In the genomic region with DNA sequence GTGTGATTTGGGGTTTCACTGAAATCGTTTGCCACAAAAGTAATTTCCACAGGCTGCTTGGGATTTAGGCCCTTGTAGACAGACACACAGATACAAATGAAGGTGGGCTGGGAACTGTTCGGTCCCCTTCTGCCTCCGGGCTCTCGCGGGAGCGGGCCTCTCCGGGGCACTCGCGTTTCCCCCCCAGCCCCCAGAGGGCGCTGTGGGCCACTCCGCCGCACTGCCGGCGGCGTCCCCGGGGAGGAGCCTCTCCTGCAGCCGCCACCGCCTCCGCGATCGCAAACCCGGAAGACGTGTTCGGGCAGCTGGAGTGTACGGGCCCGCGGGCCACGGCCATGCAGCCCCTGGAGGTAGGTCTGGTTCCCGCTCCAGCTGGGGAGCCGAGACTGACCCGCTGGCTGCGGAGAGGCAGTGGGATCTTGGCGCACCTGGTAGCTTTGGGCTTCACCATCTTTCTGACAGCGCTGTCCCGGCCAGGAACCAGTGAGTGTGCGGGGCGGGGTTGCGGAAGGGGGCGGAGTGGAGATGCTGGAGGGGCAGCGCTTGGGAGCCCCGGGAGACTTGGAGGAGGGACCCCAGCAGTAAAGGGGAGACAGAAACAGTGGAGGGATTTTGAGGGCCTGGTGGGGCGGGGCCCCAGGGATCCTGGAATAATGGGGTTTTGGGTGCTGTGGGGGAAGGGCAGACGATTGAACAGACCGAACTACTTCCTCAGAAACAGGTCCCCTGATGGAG, we compare ENCODE assay signal across 1 cellular context.
TF ChIP-seq lines count a peak whose summit lies in the region.

A gene with protein sequence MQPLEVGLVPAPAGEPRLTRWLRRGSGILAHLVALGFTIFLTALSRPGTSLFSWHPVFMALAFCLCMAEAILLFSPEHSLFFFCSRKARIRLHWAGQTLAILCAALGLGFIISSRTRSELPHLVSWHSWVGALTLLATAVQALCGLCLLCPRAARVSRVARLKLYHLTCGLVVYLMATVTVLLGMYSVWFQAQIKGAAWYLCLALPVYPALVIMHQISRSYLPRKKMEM (plus strand): TSS at position 290 of the 735 bp plus-strand sequence. CDS start 46 bp downstream, at position 336.

TF ChIP-seq in HepG2, 621 proteins besides CTCF, POLR2A, EP300 and RAD21 (continued from another document and continues in another):
- peak; percentile 78 for TF ChIP-seq ZNF121 (CRISPR knock-in tag; IDR thresholded peaks at IDR 0.05)
- TF ChIP-seq SRY (CRISPR knock-in tag; IDR thresholded peaks at IDR 0.05) = no peak
- TF ChIP-seq, protein P1, sequence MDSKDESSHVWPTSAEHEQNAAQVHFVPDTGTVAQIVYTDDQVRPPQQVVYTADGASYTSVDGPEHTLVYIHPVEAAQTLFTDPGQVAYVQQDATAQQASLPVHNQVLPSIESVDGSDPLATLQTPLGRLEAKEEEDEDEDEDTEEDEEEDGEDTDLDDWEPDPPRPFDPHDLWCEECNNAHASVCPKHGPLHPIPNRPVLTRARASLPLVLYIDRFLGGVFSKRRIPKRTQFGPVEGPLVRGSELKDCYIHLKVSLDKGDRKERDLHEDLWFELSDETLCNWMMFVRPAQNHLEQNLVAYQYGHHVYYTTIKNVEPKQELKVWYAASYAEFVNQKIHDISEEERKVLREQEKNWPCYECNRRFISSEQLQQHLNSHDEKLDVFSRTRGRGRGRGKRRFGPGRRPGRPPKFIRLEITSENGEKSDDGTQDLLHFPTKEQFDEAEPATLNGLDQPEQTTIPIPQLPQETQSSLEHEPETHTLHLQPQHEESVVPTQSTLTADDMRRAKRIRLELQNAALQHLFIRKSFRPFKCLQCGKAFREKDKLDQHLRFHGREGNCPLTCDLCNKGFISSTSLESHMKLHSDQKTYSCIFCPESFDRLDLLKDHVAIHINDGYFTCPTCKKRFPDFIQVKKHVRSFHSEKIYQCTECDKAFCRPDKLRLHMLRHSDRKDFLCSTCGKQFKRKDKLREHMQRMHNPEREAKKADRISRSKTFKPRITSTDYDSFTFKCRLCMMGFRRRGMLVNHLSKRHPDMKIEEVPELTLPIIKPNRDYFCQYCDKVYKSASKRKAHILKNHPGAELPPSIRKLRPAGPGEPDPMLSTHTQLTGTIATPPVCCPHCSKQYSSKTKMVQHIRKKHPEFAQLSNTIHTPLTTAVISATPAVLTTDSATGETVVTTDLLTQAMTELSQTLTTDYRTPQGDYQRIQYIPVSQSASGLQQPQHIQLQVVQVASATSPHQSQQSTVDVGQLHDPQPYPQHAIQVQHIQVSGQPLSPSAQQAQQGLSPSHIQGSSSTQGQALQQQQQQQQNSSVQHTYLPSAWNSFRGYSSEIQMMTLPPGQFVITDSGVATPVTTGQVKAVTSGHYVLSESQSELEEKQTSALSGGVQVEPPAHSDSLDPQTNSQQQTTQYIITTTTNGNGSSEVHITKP (CRISPR knock-in tag; IDR thresholded peaks at IDR 0.05; ENCODE audit: low read depth) = no peak; the same call in 1 of the 2 replicates
- TF ChIP-seq RBAK (CRISPR knock-in tag; IDR thresholded peaks at IDR 0.05) = no peak
- TF ChIP-seq ZNF644 (CRISPR knock-in tag; IDR thresholded peaks at IDR 0.05; ENCODE audit: low read depth) = no peak
- 0 out of 2 replicates have a peak, but pooled peaks have one; percentile 64 for TF ChIP-seq MED13 (CRISPR knock-in tag; IDR thresholded peaks at IDR 0.05)
- TF ChIP-seq SRSF1 (optimal IDR thresholded peaks at IDR 0.05; ENCODE audit: low read depth, low read length) = peak; percentile 91
- no peak for TF ChIP-seq ZNF274 (CRISPR knock-in tag; IDR thresholded peaks at IDR 0.05)
- TF ChIP-seq, protein P2, sequence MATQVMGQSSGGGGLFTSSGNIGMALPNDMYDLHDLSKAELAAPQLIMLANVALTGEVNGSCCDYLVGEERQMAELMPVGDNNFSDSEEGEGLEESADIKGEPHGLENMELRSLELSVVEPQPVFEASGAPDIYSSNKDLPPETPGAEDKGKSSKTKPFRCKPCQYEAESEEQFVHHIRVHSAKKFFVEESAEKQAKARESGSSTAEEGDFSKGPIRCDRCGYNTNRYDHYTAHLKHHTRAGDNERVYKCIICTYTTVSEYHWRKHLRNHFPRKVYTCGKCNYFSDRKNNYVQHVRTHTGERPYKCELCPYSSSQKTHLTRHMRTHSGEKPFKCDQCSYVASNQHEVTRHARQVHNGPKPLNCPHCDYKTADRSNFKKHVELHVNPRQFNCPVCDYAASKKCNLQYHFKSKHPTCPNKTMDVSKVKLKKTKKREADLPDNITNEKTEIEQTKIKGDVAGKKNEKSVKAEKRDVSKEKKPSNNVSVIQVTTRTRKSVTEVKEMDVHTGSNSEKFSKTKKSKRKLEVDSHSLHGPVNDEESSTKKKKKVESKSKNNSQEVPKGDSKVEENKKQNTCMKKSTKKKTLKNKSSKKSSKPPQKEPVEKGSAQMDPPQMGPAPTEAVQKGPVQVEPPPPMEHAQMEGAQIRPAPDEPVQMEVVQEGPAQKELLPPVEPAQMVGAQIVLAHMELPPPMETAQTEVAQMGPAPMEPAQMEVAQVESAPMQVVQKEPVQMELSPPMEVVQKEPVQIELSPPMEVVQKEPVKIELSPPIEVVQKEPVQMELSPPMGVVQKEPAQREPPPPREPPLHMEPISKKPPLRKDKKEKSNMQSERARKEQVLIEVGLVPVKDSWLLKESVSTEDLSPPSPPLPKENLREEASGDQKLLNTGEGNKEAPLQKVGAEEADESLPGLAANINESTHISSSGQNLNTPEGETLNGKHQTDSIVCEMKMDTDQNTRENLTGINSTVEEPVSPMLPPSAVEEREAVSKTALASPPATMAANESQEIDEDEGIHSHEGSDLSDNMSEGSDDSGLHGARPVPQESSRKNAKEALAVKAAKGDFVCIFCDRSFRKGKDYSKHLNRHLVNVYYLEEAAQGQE (IDR thresholded peaks at IDR 0.05; ENCODE audit: borderline replicate concordance in 1 of 2, low read depth in 1 of 2, low read length in 2 of 2) = no peak; a peak in 1 of 4 replicates
- TF ChIP-seq TAF1 (CRISPR knock-in tag; IDR thresholded peaks at IDR 0.05) = peak; percentile 76
- TF ChIP-seq HNRNPK (IDR thresholded peaks at IDR 0.05; ENCODE audit: low read depth, low read length, poor library complexity, severe bottlenecking) = peak; percentile 58
- TF ChIP-seq ZNF432 (CRISPR knock-in tag; IDR thresholded peaks at IDR 0.05; ENCODE audit: borderline replicate concordance) = no peak
- TF ChIP-seq, protein P3, sequence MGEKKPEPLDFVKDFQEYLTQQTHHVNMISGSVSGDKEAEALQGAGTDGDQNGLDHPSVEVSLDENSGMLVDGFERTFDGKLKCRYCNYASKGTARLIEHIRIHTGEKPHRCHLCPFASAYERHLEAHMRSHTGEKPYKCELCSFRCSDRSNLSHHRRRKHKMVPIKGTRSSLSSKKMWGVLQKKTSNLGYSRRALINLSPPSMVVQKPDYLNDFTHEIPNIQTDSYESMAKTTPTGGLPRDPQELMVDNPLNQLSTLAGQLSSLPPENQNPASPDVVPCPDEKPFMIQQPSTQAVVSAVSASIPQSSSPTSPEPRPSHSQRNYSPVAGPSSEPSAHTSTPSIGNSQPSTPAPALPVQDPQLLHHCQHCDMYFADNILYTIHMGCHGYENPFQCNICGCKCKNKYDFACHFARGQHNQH (CRISPR knock-in tag; IDR thresholded peaks at IDR 0.05) = peak; percentile 51; the same call in 1 of the 2 replicates
- TF ChIP-seq ZFP36L1 (CRISPR knock-in tag; IDR thresholded peaks at IDR 0.05) = no peak
- TF ChIP-seq TCF7L2 (IDR thresholded peaks at IDR 0.05; ENCODE audit: low read depth, low read length) = no peak
- 0 out of 2 replicates have a peak, but pooled peaks have one; percentile 71 for TF ChIP-seq ZNF256 (CRISPR knock-in tag; conservative IDR thresholded peaks at IDR 0.05)
- no peak; the same call in 1 of the 2 replicates for TF ChIP-seq ZNF143 (CRISPR knock-in tag; IDR thresholded peaks at IDR 0.05)
- no peak for TF ChIP-seq STAT5B (CRISPR knock-in tag; IDR thresholded peaks at IDR 0.05)
- no peak for TF ChIP-seq HNF4A (CRISPR knock-in tag; IDR thresholded peaks at IDR 0.05)
- peak; percentile 90 for TF ChIP-seq ZNF446 (CRISPR knock-in tag; IDR thresholded peaks at IDR 0.05)
- peak; percentile 19; the same call in 1 of the 2 replicates for TF ChIP-seq MIXL1 (CRISPR knock-in tag; IDR thresholded peaks at IDR 0.05)
- TF ChIP-seq, protein P4, sequence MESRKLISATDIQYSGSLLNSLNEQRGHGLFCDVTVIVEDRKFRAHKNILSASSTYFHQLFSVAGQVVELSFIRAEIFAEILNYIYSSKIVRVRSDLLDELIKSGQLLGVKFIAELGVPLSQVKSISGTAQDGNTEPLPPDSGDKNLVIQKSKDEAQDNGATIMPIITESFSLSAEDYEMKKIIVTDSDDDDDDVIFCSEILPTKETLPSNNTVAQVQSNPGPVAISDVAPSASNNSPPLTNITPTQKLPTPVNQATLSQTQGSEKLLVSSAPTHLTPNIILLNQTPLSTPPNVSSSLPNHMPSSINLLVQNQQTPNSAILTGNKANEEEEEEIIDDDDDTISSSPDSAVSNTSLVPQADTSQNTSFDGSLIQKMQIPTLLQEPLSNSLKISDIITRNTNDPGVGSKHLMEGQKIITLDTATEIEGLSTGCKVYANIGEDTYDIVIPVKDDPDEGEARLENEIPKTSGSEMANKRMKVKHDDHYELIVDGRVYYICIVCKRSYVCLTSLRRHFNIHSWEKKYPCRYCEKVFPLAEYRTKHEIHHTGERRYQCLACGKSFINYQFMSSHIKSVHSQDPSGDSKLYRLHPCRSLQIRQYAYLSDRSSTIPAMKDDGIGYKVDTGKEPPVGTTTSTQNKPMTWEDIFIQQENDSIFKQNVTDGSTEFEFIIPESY (CRISPR knock-in tag; IDR thresholded peaks at IDR 0.05) = no peak
- TF ChIP-seq, protein P5, sequence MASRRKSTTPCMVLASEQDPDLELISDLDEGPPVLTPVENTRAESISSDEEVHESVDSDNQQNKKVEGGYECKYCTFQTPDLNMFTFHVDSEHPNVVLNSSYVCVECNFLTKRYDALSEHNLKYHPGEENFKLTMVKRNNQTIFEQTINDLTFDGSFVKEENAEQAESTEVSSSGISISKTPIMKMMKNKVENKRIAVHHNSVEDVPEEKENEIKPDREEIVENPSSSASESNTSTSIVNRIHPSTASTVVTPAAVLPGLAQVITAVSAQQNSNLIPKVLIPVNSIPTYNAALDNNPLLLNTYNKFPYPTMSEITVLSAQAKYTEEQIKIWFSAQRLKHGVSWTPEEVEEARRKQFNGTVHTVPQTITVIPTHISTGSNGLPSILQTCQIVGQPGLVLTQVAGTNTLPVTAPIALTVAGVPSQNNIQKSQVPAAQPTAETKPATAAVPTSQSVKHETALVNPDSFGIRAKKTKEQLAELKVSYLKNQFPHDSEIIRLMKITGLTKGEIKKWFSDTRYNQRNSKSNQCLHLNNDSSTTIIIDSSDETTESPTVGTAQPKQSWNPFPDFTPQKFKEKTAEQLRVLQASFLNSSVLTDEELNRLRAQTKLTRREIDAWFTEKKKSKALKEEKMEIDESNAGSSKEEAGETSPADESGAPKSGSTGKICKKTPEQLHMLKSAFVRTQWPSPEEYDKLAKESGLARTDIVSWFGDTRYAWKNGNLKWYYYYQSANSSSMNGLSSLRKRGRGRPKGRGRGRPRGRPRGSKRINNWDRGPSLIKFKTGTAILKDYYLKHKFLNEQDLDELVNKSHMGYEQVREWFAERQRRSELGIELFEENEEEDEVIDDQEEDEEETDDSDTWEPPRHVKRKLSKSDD (CRISPR knock-in tag; IDR thresholded peaks at IDR 0.05; ENCODE audit: low read depth) = no peak; the same call in 1 of the 2 replicates
- TF ChIP-seq, protein P6, sequence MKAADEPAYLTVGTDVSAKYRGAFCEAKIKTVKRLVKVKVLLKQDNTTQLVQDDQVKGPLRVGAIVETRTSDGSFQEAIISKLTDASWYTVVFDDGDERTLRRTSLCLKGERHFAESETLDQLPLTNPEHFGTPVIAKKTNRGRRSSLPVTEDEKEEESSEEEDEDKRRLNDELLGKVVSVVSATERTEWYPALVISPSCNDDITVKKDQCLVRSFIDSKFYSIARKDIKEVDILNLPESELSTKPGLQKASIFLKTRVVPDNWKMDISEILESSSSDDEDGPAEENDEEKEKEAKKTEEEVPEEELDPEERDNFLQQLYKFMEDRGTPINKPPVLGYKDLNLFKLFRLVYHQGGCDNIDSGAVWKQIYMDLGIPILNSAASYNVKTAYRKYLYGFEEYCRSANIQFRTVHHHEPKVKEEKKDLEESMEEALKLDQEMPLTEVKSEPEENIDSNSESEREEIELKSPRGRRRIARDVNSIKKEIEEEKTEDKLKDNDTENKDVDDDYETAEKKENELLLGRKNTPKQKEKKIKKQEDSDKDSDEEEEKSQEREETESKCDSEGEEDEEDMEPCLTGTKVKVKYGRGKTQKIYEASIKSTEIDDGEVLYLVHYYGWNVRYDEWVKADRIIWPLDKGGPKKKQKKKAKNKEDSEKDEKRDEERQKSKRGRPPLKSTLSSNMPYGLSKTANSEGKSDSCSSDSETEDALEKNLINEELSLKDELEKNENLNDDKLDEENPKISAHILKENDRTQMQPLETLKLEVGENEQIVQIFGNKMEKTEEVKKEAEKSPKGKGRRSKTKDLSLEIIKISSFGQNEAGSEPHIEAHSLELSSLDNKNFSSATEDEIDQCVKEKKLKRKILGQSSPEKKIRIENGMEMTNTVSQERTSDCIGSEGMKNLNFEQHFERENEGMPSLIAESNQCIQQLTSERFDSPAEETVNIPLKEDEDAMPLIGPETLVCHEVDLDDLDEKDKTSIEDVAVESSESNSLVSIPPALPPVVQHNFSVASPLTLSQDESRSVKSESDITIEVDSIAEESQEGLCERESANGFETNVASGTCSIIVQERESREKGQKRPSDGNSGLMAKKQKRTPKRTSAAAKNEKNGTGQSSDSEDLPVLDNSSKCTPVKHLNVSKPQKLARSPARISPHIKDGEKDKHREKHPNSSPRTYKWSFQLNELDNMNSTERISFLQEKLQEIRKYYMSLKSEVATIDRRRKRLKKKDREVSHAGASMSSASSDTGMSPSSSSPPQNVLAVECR (CRISPR knock-in tag; IDR thresholded peaks at IDR 0.05; ENCODE audit: borderline replicate concordance) = peak; percentile 97
- peak; percentile 33; the same call in 1 of the 2 replicates for TF ChIP-seq BCL6 (CRISPR knock-in tag; IDR thresholded peaks at IDR 0.05)
- TF ChIP-seq, protein P7, sequence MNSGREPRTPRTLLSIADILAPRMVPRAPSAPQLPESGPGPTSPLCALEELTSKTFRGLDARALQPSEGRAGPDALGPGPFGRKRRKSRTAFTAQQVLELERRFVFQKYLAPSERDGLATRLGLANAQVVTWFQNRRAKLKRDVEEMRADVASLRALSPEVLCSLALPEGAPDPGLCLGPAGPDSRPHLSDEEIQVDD (CRISPR knock-in tag; IDR thresholded peaks at IDR 0.05; ENCODE audit: borderline replicate concordance) = no peak; the same call in 1 of the 2 replicates
- TF ChIP-seq CHCHD3 (CRISPR knock-in tag; IDR thresholded peaks at IDR 0.05) = no peak
- TF ChIP-seq TBX2 (CRISPR knock-in tag; IDR thresholded peaks at IDR 0.05; ENCODE audit: borderline replicate concordance) = peak; percentile 63
- peak; percentile 43; the same call in 1 of the 2 replicates for TF ChIP-seq PPARG (CRISPR knock-in tag; conservative IDR thresholded peaks at IDR 0.05)
- no peak for TF ChIP-seq KDM4B (CRISPR knock-in tag; IDR thresholded peaks at IDR 0.05)
- TF ChIP-seq GPN1 (CRISPR knock-in tag; IDR thresholded peaks at IDR 0.05; ENCODE audit: borderline replicate concordance) = no peak
- TF ChIP-seq, protein P8, sequence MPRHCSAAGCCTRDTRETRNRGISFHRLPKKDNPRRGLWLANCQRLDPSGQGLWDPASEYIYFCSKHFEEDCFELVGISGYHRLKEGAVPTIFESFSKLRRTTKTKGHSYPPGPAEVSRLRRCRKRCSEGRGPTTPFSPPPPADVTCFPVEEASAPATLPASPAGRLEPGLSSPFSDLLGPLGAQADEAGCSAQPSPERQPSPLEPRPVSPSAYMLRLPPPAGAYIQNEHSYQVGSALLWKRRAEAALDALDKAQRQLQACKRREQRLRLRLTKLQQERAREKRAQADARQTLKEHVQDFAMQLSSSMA (CRISPR knock-in tag; IDR thresholded peaks at IDR 0.05) = 0 out of 2 replicates have a peak, but pooled peaks have one; percentile 58
- TF ChIP-seq ATRX (CRISPR knock-in tag; IDR thresholded peaks at IDR 0.05; ENCODE audit: borderline replicate concordance) = no peak
- no peak for TF ChIP-seq MYNN (CRISPR knock-in tag; IDR thresholded peaks at IDR 0.05; ENCODE audit: low read depth)
- TF ChIP-seq ZMYM4 (CRISPR knock-in tag; IDR thresholded peaks at IDR 0.05) = peak; percentile 94
- no peak for TF ChIP-seq BRCA1 (CRISPR knock-in tag; IDR thresholded peaks at IDR 0.05)
- 0 out of 2 replicates have a peak, but pooled peaks have one; percentile 30 for TF ChIP-seq ZNF354B (CRISPR knock-in tag; IDR thresholded peaks at IDR 0.05)
